In the genomic region with DNA sequence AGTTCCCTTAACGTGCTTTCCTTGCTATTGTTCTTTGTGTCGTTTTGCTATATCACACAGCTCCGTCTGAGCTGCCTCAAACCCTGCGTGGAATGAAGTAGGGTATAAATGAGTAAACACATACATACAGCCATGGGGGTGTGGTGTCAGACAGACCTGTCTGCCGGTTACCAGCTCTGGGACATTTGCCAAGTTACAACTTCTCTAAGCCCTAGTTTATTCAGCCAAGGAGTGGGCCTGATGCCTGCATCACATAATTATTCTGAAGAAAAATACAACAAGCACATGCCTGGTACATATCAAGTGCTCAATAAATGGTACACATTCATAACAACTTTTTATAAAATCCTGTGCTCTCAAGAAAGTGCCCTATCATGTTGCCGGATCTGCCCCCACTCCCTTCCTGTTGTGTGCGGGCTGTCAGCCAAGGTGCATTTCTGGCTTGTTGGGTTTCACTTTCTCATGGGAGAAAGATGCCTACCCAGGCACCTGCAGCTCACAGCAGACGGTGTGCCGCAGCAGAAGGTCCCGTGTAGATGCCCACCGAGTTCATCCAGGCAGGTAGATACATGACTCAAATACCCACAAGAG, we compare ENCODE assay signal across 8 cellular contexts.
A peak's percentile ranks its signal among the peaks of the same experiment; 100 is the strongest.
DNase-seq lines count a peak whose midpoint lies in the region; ATAC-seq lines count a peak whose summit lies in the region.

No MANE protein-coding gene starts in this region.

- peak; percentile 51 for ATAC-seq in GM18517 (IDR thresholded peaks at IDR 0.05; ENCODE audit: unreplicated experiment)
- peak; percentile 69 for ATAC-seq in HG02885 (IDR thresholded peaks at IDR 0.05; ENCODE audit: poor library complexity, unreplicated experiment)

- peak; percentile 52 for DNase-seq in NCI-H510A (lab: John Stamatoyannopoulos, UW)
- DNase-seq in activated T-cell treated with anti-CD3 and anti-CD28 coated beads for 24 hours (ENCODE audit: low read depth) = peak; percentile 52
- DNase-seq in left kidney (ENCODE audit: low read depth, low spot score) = peak; percentile 17
- DNase-seq in stimulated activated naive CD4-positive, alpha-beta T cell treated with Interleukin-2 at 50 U/mL for 16 hours (lab: John Stamatoyannopoulos, UW) = peak; percentile 61
- DNase-seq in GDM1 (lab: John Stamatoyannopoulos, UW) = no peak
- DNase-seq in NK-92 (lab: John Stamatoyannopoulos, UW; ENCODE audit: unreplicated experiment) = no peak

Comparison
In these comparisons a context has a peak if more than half of its experiments do, and no peak if none do; other contexts are left out.
1. DNase-seq: peak in NCI-H510A (single experiment), activated T-cell treated with anti-CD3 and anti-CD28 coated beads for 24 hours (single experiment), left kidney (single experiment) and stimulated activated naive CD4-positive, alpha-beta T cell treated with Interleukin-2 at 50 U/mL for 16 hours (single experiment); none in GDM1 (single experiment) and NK-92 (single experiment).